Comparison of ENCODE assay signal across 2 cellular contexts in genomic region chr5:42516282-42517042, GRCh38.
TF ChIP-seq lines count a peak whose summit lies in the region.

No MANE protein-coding gene starts in this region.

TF ChIP-seq in liver, 16 proteins besides CTCF, POLR2A, EP300 and RAD21 (continued from another document):
- TF ChIP-seq MAX (IDR thresholded peaks at IDR 0.05) = no peak
- TF ChIP-seq YY1 (IDR thresholded peaks at IDR 0.05) = peak; percentile 39
- TF ChIP-seq HNF4A (conservative IDR thresholded peaks at IDR 0.05) = peak; percentile 81 to 82
- no peak for TF ChIP-seq NR2F2 (IDR thresholded peaks at IDR 0.05)
- TF ChIP-seq ZBTB33 (IDR thresholded peaks at IDR 0.05) = peak; percentile 17
- TF ChIP-seq FOXA2 (IDR thresholded peaks at IDR 0.05) = peak; percentile 51
- TF ChIP-seq GABPA (IDR thresholded peaks at IDR 0.05 in 1 of 2, conservative IDR thresholded peaks at IDR 0.05 in 1 of 2) = no peak
- TF ChIP-seq RXRA (IDR thresholded peaks at IDR 0.05) = peak; percentile 74 to 78
- TF ChIP-seq FOXA1 (IDR thresholded peaks at IDR 0.05) = peak; percentile 47
- TF ChIP-seq JUND (IDR thresholded peaks at IDR 0.05) = peak in 1 of 2 donors; percentile 71
- peak; percentile 53 for TF ChIP-seq TAF1 (conservative IDR thresholded peaks at IDR 0.05)

TF ChIP-seq in WTC11, 78 proteins besides CTCF, POLR2A, EP300 and RAD21 (continued from another document):
- TF ChIP-seq ZSCAN18 (CRISPR knock-in tag; IDR thresholded peaks at IDR 0.05) (no peak), PRDM15 (CRISPR knock-in tag; IDR thresholded peaks at IDR 0.05) (no peak), ZNF532 (CRISPR knock-in tag; IDR thresholded peaks at IDR 0.05; ENCODE audit: borderline replicate concordance) (no peak), GRHL2 (CRISPR knock-in tag; IDR thresholded peaks at IDR 0.05; ENCODE audit: insufficient replicate concordance, severe bottlenecking) (no peak), FOXJ3 (CRISPR knock-in tag; IDR thresholded peaks at IDR 0.05; ENCODE audit: borderline replicate concordance) (no peak), NR3C1 (CRISPR knock-in tag; conservative IDR thresholded peaks at IDR 0.05; ENCODE audit: low read depth) (no peak)
